ENCODE assay signal across 9 cellular contexts in the genomic region with DNA sequence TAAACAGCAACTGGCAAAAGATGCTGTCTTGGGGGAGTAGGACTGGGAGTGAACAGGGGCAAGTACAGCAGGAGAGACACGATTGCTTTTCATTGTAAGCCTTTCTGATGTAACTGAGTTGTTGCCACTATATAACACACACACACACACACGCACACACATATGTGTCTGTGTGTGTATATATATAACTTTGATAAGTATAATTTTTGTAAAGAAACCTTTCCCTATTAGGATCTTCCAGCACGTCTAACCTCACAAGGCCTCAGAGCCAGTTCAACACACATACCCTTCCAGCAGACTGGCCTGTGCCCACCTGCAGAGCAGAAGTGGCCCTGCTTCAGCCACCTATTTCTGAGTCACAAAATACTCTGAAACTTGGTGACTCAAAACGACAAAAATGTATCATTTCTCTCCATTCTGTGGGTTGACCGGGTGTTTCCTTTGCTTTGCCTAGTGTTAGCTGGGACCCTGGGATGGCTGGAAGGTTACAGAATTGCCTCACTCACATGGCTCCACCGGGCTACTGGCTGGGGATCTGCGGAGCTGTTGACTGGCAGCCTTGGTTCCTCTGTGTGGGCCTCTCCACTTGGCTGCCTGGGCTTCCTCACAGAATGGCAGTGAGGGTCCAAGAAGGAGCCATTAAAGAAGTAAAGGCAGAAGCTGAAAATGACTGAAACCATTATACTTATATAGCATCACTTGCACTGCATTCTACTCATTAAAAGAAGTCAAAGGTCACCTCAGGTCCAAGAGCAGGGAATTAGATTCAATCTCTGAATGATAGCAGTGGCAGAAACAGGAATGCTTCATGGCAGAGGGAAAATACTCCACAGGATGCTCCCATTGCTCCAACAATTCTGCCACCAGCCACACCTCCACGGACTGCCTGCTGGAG.
DNase-seq lines count a peak whose midpoint lies in the region; ATAC-seq and TF ChIP-seq lines count a peak whose summit lies in the region.
"Had no signal": no experiment of that assay in that cellular context is flagged by ENCODE, and none has a peak within 500 bp of the region (broad histone marks: within the 10 kb centered on the region; RNA-seq: fewer than 3 reads in every experiment).

No MANE protein-coding gene starts in this region.

- DNase-seq in heart right ventricle (no peak), left ventricle myocardium superior (no peak), NCI-H187 treated with DMSO at 0.1 percent for 48 hours (lab: John Stamatoyannopoulos, UW) (no peak), SHP77 treated with DMSO at 0.1 percent for 48 hours (lab: John Stamatoyannopoulos, UW) (no peak), nephron progenitor cell (no peak)
- peak; percentile 59 for DNase-seq in T-helper 2 cell treated with Interferon-gamma antibody and Interleukin-4, amounts not matched to agents 5 μg/mL and 100 μg/mL, for 36 hours (ENCODE audit: low spot score)
- peak; percentile 37 for DNase-seq in stimulated activated naive CD8-positive, alpha-beta T cell treated with anti-CD3 and anti-CD28 coated beads, Interleukin-15, Interleukin-2, amounts not matched to agents 100 U/mL and 50 U/mL, for 24 hours
- DNase-seq: Caco-2 had no signal

- ATAC-seq in heart right ventricle (no peak), left ventricle myocardium superior (no peak), HG02678 (IDR thresholded peaks at IDR 0.05; ENCODE audit: unreplicated experiment) (peak; percentile 90)
- ATAC-seq in stimulated activated naive CD8-positive, alpha-beta T cell treated with anti-CD3 and anti-CD28 coated beads, Interleukin-15, Interleukin-2, amounts not matched to agents 100 U/mL and 50 U/mL, for 24 hours, result peak; percentile 87

- peaks cover 4 to 23% (median 14%) of the 10 kb centered on the region in 9 donors for H3K4me1 ChIP-seq in heart right ventricle

- no peaks in the 10 kb centered on the region for H3K36me3 Mint-ChIP-seq in T-helper 2 cell treated with Interferon-gamma antibody and Interleukin-4, amounts not matched to agents 5 μg/mL and 100 μg/mL, for 36 hours (ENCODE audit: low read depth)
- no peaks in the 10 kb centered on the region for H3K36me3 Mint-ChIP-seq in nephron progenitor cell (ENCODE audit: low read depth)

- TF ChIP-seq CTCF in heart right ventricle (IDR thresholded peaks at IDR 0.05) (no peak), nephron progenitor cell (IDR thresholded peaks at IDR 0.05) (no peak)

- H3K9me3 Mint-ChIP-seq in T-helper 2 cell treated with Interferon-gamma antibody and Interleukin-4, amounts not matched to agents 5 μg/mL and 100 μg/mL, for 36 hours, result no peaks in the 10 kb centered on the region
- no peaks in the 10 kb centered on the region for H3K9me3 Mint-ChIP-seq in nephron progenitor cell

- no peaks in the 10 kb centered on the region for H3K36me3 ChIP-seq in heart right ventricle

- no peak overlapping the region for H3K4me3 ChIP-seq in heart right ventricle

- H3K4me3 Mint-ChIP-seq in T-helper 2 cell treated with Interferon-gamma antibody and Interleukin-4, amounts not matched to agents 5 μg/mL and 100 μg/mL, for 36 hours, result no peak overlapping the region
- no peak overlapping the region for H3K4me3 Mint-ChIP-seq in nephron progenitor cell

- WGBS in heart right ventricle, 2 donors, result 88 to 90% methylated on average over 8 of the region's 8 CpGs

- no peaks in the 10 kb centered on the region for H3K9me3 ChIP-seq in heart right ventricle
- H3K9me3 ChIP-seq: Caco-2 had no signal

- H3K4me1 Mint-ChIP-seq in T-helper 2 cell treated with Interferon-gamma antibody and Interleukin-4, amounts not matched to agents 5 μg/mL and 100 μg/mL, for 36 hours (ENCODE audit: low read depth), result peaks cover 13% of the 10 kb centered on the region
- peaks cover 39% of the 10 kb centered on the region for H3K4me1 Mint-ChIP-seq in nephron progenitor cell

- H3K27ac Mint-ChIP-seq in T-helper 2 cell treated with Interferon-gamma antibody and Interleukin-4, amounts not matched to agents 5 μg/mL and 100 μg/mL, for 36 hours, result no peak overlapping the region
- H3K27ac Mint-ChIP-seq in nephron progenitor cell, result no peak overlapping the region

- intact Hi-C loops in heart right ventricle (cut with DNase I) (loop anchor here in 1 of 10 donors (10.0 kb wide), 1 partner anchor 59 kb away; no protein-coding TSS in a partner anchor), left ventricle myocardium superior (cut with micrococcal nuclease) (no loop called here)

- no peaks in the 10 kb centered on the region for H3K27me3 ChIP-seq in heart right ventricle

- H3K27me3 Mint-ChIP-seq in T-helper 2 cell treated with Interferon-gamma antibody and Interleukin-4, amounts not matched to agents 5 μg/mL and 100 μg/mL, for 36 hours (ENCODE audit: low read depth), result peaks cover 4% of the 10 kb centered on the region
- H3K27me3 Mint-ChIP-seq in nephron progenitor cell (ENCODE audit: low read depth, poor library complexity), result peaks cover 5% of the 10 kb centered on the region

- peak overlapping the region in 9 of 10 donors; percentile 30 to 78 (median 56) for H3K27ac ChIP-seq in heart right ventricle

Comparison
In these comparisons a context has a peak if more than half of its experiments do, and no peak if none do; other contexts are left out.
1. ATAC-seq: peak in HG02678 (single experiment) and stimulated activated naive CD8-positive, alpha-beta T cell treated with anti-CD3 and anti-CD28 coated beads, Interleukin-15, Interleukin-2, amounts not matched to agents 100 U/mL and 50 U/mL, for 24 hours (single experiment); none in heart right ventricle (0 of 8) and left ventricle myocardium superior (single experiment).
2. DNase-seq: peak in T-helper 2 cell treated with Interferon-gamma antibody and Interleukin-4, amounts not matched to agents 5 μg/mL and 100 μg/mL, for 36 hours (single experiment) and stimulated activated naive CD8-positive, alpha-beta T cell treated with anti-CD3 and anti-CD28 coated beads, Interleukin-15, Interleukin-2, amounts not matched to agents 100 U/mL and 50 U/mL, for 24 hours (single experiment); none in heart right ventricle (0 of 2), left ventricle myocardium superior (single experiment), NCI-H187 treated with DMSO at 0.1 percent for 48 hours (single experiment), SHP77 treated with DMSO at 0.1 percent for 48 hours (single experiment) and nephron progenitor cell (single experiment).